In the genomic region with DNA sequence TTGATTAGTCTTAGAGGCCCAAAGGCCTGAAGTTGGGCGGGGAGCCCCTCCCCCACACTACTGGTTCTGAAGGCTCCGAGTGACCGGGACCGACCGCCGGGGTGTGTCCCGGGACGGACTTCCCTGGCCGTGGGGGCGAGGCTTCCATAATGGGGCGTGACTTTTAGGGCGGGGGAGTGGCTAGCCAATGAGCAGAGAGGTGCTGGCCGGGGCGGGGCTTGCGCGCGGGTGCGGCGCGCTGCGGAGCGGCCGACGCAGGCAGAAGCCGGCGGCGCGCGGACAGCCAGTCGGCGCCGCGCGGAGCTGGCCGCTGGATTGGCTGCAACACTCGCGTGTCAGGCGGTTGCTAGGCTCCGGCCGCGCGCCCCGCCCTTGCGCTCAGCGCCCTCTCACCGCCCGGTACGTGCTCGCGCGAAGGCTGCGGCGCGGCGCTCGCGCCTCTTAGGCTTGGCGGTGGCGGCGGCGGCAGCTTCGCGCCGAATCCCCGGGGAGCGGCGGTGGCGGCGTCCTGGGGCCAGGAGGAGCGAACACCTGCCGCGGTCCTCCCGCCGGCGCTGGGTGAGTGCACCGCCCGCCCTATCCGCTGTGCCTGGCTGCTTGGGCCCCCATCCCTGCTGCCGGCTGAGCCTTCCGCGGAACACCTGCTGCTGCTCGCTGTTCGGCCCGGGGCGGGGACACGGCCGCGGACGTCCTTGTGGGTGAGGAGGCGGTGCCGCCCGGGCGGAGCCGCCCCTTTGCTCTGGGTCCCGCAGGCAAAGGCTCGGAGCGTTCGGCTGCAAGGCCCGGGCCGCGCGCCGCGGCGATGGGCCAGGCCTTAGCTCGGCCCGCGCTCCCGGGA, we compare ENCODE assay signal across 1 cellular context.
TF ChIP-seq lines count a peak whose summit lies in the region.

Gene DAG1 (plus strand): TSS at position 392 of the 838 bp plus-strand sequence. CDS start 40,268 bp downstream, outside the sequence.

TF ChIP-seq in K562, 482 proteins besides CTCF, POLR2A, EP300 and RAD21 (continued from another document and continues in another):
- TF ChIP-seq NRF1 (conservative IDR thresholded peaks at IDR 0.05 in 1 of 2, IDR thresholded peaks at IDR 0.05 in 1 of 2) (peak; percentile 89 to 93), E2F3 (CRISPR knock-in tag; IDR thresholded peaks at IDR 0.05) (peak; percentile 69; the same call in 1 of the 2 replicates), MCM5 (IDR thresholded peaks at IDR 0.05; ENCODE audit: low read depth) (no peak), SMAD2 (IDR thresholded peaks at IDR 0.05; ENCODE audit: low read depth, low read length) (no peak), RBFOX2 (IDR thresholded peaks at IDR 0.05; ENCODE audit: low read depth, low read length) (peak; percentile 88), TEAD1 (CRISPR knock-in tag; IDR thresholded peaks at IDR 0.05) (peak in 1 of 2 experiments; percentile 60; a peak in 1 of 4 replicates), NFIC (IDR thresholded peaks at IDR 0.05) (no peak), GABPB1 (CRISPR knock-in tag; IDR thresholded peaks at IDR 0.05) (0 out of 2 replicates have a peak, but pooled peaks have one; percentile 51), JUND (IDR thresholded peaks at IDR 0.05; ENCODE audit: borderline replicate concordance, low read depth, low read length) (0 out of 2 replicates have a peak, but pooled peaks have one; percentile 4), JUND (tag; IDR thresholded peaks at IDR 0.05; ENCODE audit: borderline replicate concordance, low read depth, low read length) (no peak), SMAD1 (IDR thresholded peaks at IDR 0.05; ENCODE audit: low read depth, low read length, partially characterized antibody) (no peak), XRCC3 (IDR thresholded peaks at IDR 0.05) (no peak), MEIS2 (IDR thresholded peaks at IDR 0.05; ENCODE audit: partially characterized antibody) (peak; percentile 58), VEZF1 (CRISPR knock-in tag; IDR thresholded peaks at IDR 0.05) (peak; percentile 67), CHAMP1 (IDR thresholded peaks at IDR 0.05) (no peak), JUNB (CRISPR knock-in tag; conservative IDR thresholded peaks at IDR 0.05) (no peak), XRCC5 (IDR thresholded peaks at IDR 0.05; ENCODE audit: low read depth, low read length) (no peak), KLF1 (tag; IDR thresholded peaks at IDR 0.05) (peak; percentile 36; the same call in 1 of the 2 replicates), PREB (CRISPR knock-in tag; IDR thresholded peaks at IDR 0.05) (no peak), EWSR1 (IDR thresholded peaks at IDR 0.05; ENCODE audit: borderline replicate concordance, low read depth, partially characterized antibody) (no peak), POU5F1 (IDR thresholded peaks at IDR 0.05; ENCODE audit: borderline replicate concordance, low read depth, low read length, partially characterized antibody) (peak; percentile 8), PHF21A (IDR thresholded peaks at IDR 0.05; ENCODE audit: borderline replicate concordance, low read depth) (peak; percentile 66; the same call in 1 of the 2 replicates)
- TF ChIP-seq, protein P1, sequence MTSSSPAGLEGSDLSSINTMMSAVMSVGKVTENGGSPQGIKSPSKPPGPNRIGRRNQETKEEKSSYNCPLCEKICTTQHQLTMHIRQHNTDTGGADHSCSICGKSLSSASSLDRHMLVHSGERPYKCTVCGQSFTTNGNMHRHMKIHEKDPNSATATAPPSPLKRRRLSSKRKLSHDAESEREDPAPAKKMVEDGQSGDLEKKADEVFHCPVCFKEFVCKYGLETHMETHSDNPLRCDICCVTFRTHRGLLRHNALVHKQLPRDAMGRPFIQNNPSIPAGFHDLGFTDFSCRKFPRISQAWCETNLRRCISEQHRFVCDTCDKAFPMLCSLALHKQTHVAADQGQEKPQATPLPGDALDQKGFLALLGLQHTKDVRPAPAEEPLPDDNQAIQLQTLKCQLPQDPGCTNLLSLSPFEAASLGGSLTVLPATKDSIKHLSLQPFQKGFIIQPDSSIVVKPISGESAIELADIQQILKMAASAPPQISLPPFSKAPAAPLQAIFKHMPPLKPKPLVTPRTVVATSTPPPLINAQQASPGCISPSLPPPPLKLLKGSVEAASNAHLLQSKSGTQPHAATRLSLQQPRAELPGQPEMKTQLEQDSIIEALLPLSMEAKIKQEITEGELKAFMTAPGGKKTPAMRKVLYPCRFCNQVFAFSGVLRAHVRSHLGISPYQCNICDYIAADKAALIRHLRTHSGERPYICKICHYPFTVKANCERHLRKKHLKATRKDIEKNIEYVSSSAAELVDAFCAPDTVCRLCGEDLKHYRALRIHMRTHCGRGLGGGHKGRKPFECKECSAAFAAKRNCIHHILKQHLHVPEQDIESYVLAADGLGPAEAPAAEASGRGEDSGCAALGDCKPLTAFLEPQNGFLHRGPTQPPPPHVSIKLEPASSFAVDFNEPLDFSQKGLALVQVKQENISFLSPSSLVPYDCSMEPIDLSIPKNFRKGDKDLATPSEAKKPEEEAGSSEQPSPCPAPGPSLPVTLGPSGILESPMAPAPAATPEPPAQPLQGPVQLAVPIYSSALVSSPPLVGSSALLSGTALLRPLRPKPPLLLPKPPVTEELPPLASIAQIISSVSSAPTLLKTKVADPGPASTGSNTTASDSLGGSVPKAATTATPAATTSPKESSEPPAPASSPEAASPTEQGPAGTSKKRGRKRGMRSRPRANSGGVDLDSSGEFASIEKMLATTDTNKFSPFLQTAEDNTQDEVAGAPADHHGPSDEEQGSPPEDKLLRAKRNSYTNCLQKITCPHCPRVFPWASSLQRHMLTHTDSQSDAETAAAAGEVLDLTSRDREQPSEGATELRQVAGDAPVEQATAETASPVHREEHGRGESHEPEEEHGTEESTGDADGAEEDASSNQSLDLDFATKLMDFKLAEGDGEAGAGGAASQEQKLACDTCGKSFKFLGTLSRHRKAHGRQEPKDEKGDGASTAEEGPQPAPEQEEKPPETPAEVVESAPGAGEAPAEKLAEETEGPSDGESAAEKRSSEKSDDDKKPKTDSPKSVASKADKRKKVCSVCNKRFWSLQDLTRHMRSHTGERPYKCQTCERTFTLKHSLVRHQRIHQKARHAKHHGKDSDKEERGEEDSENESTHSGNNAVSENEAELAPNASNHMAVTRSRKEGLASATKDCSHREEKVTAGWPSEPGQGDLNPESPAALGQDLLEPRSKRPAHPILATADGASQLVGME (CRISPR knock-in tag; IDR thresholded peaks at IDR 0.05), result 0 out of 2 replicates have a peak, but pooled peaks have one; percentile 26
- TF ChIP-seq, protein P2, sequence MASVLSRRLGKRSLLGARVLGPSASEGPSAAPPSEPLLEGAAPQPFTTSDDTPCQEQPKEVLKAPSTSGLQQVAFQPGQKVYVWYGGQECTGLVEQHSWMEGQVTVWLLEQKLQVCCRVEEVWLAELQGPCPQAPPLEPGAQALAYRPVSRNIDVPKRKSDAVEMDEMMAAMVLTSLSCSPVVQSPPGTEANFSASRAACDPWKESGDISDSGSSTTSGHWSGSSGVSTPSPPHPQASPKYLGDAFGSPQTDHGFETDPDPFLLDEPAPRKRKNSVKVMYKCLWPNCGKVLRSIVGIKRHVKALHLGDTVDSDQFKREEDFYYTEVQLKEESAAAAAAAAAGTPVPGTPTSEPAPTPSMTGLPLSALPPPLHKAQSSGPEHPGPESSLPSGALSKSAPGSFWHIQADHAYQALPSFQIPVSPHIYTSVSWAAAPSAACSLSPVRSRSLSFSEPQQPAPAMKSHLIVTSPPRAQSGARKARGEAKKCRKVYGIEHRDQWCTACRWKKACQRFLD (CRISPR knock-in tag; IDR thresholded peaks at IDR 0.05), result no peak
- TF ChIP-seq, protein P3, sequence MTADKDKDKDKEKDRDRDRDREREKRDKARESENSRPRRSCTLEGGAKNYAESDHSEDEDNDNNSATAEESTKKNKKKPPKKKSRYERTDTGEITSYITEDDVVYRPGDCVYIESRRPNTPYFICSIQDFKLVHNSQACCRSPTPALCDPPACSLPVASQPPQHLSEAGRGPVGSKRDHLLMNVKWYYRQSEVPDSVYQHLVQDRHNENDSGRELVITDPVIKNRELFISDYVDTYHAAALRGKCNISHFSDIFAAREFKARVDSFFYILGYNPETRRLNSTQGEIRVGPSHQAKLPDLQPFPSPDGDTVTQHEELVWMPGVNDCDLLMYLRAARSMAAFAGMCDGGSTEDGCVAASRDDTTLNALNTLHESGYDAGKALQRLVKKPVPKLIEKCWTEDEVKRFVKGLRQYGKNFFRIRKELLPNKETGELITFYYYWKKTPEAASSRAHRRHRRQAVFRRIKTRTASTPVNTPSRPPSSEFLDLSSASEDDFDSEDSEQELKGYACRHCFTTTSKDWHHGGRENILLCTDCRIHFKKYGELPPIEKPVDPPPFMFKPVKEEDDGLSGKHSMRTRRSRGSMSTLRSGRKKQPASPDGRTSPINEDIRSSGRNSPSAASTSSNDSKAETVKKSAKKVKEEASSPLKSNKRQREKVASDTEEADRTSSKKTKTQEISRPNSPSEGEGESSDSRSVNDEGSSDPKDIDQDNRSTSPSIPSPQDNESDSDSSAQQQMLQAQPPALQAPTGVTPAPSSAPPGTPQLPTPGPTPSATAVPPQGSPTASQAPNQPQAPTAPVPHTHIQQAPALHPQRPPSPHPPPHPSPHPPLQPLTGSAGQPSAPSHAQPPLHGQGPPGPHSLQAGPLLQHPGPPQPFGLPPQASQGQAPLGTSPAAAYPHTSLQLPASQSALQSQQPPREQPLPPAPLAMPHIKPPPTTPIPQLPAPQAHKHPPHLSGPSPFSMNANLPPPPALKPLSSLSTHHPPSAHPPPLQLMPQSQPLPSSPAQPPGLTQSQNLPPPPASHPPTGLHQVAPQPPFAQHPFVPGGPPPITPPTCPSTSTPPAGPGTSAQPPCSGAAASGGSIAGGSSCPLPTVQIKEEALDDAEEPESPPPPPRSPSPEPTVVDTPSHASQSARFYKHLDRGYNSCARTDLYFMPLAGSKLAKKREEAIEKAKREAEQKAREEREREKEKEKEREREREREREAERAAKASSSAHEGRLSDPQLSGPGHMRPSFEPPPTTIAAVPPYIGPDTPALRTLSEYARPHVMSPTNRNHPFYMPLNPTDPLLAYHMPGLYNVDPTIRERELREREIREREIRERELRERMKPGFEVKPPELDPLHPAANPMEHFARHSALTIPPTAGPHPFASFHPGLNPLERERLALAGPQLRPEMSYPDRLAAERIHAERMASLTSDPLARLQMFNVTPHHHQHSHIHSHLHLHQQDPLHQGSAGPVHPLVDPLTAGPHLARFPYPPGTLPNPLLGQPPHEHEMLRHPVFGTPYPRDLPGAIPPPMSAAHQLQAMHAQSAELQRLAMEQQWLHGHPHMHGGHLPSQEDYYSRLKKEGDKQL (CRISPR knock-in tag; IDR thresholded peaks at IDR 0.05; ENCODE audit: borderline replicate concordance), result no peak
- TF ChIP-seq, protein P4, sequence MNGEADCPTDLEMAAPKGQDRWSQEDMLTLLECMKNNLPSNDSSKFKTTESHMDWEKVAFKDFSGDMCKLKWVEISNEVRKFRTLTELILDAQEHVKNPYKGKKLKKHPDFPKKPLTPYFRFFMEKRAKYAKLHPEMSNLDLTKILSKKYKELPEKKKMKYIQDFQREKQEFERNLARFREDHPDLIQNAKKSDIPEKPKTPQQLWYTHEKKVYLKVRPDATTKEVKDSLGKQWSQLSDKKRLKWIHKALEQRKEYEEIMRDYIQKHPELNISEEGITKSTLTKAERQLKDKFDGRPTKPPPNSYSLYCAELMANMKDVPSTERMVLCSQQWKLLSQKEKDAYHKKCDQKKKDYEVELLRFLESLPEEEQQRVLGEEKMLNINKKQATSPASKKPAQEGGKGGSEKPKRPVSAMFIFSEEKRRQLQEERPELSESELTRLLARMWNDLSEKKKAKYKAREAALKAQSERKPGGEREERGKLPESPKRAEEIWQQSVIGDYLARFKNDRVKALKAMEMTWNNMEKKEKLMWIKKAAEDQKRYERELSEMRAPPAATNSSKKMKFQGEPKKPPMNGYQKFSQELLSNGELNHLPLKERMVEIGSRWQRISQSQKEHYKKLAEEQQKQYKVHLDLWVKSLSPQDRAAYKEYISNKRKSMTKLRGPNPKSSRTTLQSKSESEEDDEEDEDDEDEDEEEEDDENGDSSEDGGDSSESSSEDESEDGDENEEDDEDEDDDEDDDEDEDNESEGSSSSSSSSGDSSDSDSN (IDR thresholded peaks at IDR 0.05; ENCODE audit: borderline replicate concordance in 1 of 2, low read depth in 2 of 2, low read length in 2 of 2), result peak in 1 of 2 experiments; percentile 76; a peak in 1 of 4 replicates
